Comparison of ENCODE assay signal across 11 cellular contexts in genomic region chr19:10087296-10088061, GRCh38. TPM values are rescaled to one million over a fixed set of nuclear protein-coding genes. Genes with fewer than 3 reads are reported as not detected.
DNase-seq lines count a peak whose midpoint lies in the region; ATAC-seq and TF ChIP-seq lines count a peak whose summit lies in the region.
"Had no signal": no experiment of that assay in that cellular context is flagged by ENCODE, and none has a peak within 500 bp of the region (broad histone marks: within the 10 kb centered on the region; RNA-seq: fewer than 3 reads in every experiment).

No MANE protein-coding gene starts in this region.

- TF ChIP-seq EP300 in stomach (IDR thresholded peaks at IDR 0.05): no peak

- TF ChIP-seq POLR2A in stomach (IDR thresholded peaks at IDR 0.05): no peak

- WGBS in stomach, 5 donors: 87 to 89% (median 88%) methylated on average over 15 to 18 of the region's 18 CpGs

- no peaks in the 10 kb centered on the region for H3K27me3 Mint-ChIP-seq in activated CD4-positive, alpha-beta T cell treated with anti-CD3 and anti-CD28 coated beads, Interleukin-2, amount 10 ng/mL, durations not matched to agents 24 days and 14 days
- H3K27me3 Mint-ChIP-seq in activated CD4-positive, alpha-beta memory T cell treated with anti-CD3 and anti-CD28 coated beads, Interleukin-2, amount 10 ng/mL, durations not matched to agents 7 days and 5 days: no peaks in the 10 kb centered on the region

- peak overlapping the region; percentile 91 for H3K4me3 Mint-ChIP-seq in activated CD4-positive, alpha-beta T cell treated with anti-CD3 and anti-CD28 coated beads, Interleukin-2, amount 10 ng/mL, durations not matched to agents 24 days and 14 days
- peak overlapping the region; percentile 85 for H3K4me3 Mint-ChIP-seq in activated CD4-positive, alpha-beta memory T cell treated with anti-CD3 and anti-CD28 coated beads, Interleukin-2, amount 10 ng/mL, durations not matched to agents 7 days and 5 days

- H3K9me3 ChIP-seq in stomach: no peaks in the 10 kb centered on the region

- peaks cover 14% of the 10 kb centered on the region for H3K4me1 Mint-ChIP-seq in activated CD4-positive, alpha-beta T cell treated with anti-CD3 and anti-CD28 coated beads, Interleukin-2, amount 10 ng/mL, durations not matched to agents 24 days and 14 days
- peaks cover 27% of the 10 kb centered on the region for H3K4me1 Mint-ChIP-seq in activated CD4-positive, alpha-beta memory T cell treated with anti-CD3 and anti-CD28 coated beads, Interleukin-2, amount 10 ng/mL, durations not matched to agents 7 days and 5 days

- H3K36me3 Mint-ChIP-seq in activated CD4-positive, alpha-beta T cell treated with anti-CD3 and anti-CD28 coated beads, Interleukin-2, amount 10 ng/mL, durations not matched to agents 24 days and 14 days (ENCODE audit: low read depth): peaks cover 35% of the 10 kb centered on the region
- peaks cover 38% of the 10 kb centered on the region for H3K36me3 Mint-ChIP-seq in activated CD4-positive, alpha-beta memory T cell treated with anti-CD3 and anti-CD28 coated beads, Interleukin-2, amount 10 ng/mL, durations not matched to agents 7 days and 5 days (ENCODE audit: low read depth)

- no peaks in the 10 kb centered on the region for H3K27me3 ChIP-seq in stomach

- DNase-seq in activated CD4-positive, alpha-beta T cell treated with anti-CD3 and anti-CD28 coated beads, Interleukin-2, amount 10 ng/mL, durations not matched to agents 24 days and 14 days: no peak
- DNase-seq in activated CD4-positive, alpha-beta T cell treated with anti-CD3 and anti-CD28 coated beads for 1 hour: no peak
- DNase-seq in activated CD4-positive, alpha-beta memory T cell treated with anti-CD3 and anti-CD28 coated beads, Interleukin-2, amount 10 ng/mL, durations not matched to agents 7 days and 5 days: no peak
- DNase-seq in stomach (no peak), HuH-7.5 (ENCODE audit: low spot score) (no peak), DMS 273 (lab: John Stamatoyannopoulos, UW; ENCODE audit: unreplicated experiment) (no peak)
- DNase-seq: ACHN; activated CD4-positive, CD25-positive, alpha-beta regulatory T cell treated with anti-CD3 and anti-CD28 coated beads, Interleukin-2, amount 50 U/mL, for 72 hours; KG1 had no signal

- peak overlapping the region; percentile 78 for H3K4me3 ChIP-seq in iPS-11a (ENCODE audit: low read depth, low read length)
- peak overlapping the region; percentile 94 to 99 (median 96) for H3K4me3 ChIP-seq in stomach

- peak overlapping the region; percentile 89 to 95 (median 92) for H3K27ac ChIP-seq in stomach

- H3K36me3 ChIP-seq in stomach: peaks cover 12 to 40% (median 37%) of the 10 kb centered on the region in 4 donors

- no peak for TF ChIP-seq CTCF in stomach (IDR thresholded peaks at IDR 0.05)

- ATAC-seq in HG03097 (IDR thresholded peaks at IDR 0.05; ENCODE audit: low FRiP score, unreplicated experiment): no peak

- H3K27ac Mint-ChIP-seq in activated CD4-positive, alpha-beta T cell treated with anti-CD3 and anti-CD28 coated beads, Interleukin-2, amount 10 ng/mL, durations not matched to agents 24 days and 14 days: peak overlapping the region; percentile 79
- peak overlapping the region; percentile 74 for H3K27ac Mint-ChIP-seq in activated CD4-positive, alpha-beta memory T cell treated with anti-CD3 and anti-CD28 coated beads, Interleukin-2, amount 10 ng/mL, durations not matched to agents 7 days and 5 days

- peaks cover 0 to 21% (median 17%) of the 10 kb centered on the region in 4 donors for H3K4me1 ChIP-seq in stomach

- POLR2A ChIA-PET in activated CD4-positive, alpha-beta memory T cell treated with anti-CD3 and anti-CD28 coated beads, Interleukin-2, amount 10 ng/mL, durations not matched to agents 7 days and 5 days (lab: Charles Lee): interaction anchor here (4.6 kb wide), 1 partner anchor 8 kb away, joined by 21 read pairs; no protein-coding TSS in a partner anchor

- intact Hi-C loops in activated CD4-positive, alpha-beta T cell treated with anti-CD3 and anti-CD28 coated beads, Interleukin-2, amount 10 ng/mL, durations not matched to agents 24 days and 14 days (cut with micrococcal nuclease): loop anchor here (10.0 kb wide), 1 partner anchor 1253 kb away; the partner anchor contains the start of genes MBD3L1 and ZNF558
- intact Hi-C loops in stomach (cut with DNase I; ENCODE audit: low total_unique reads): no loop called here

- no peaks in the 10 kb centered on the region for H3K9me3 Mint-ChIP-seq in activated CD4-positive, alpha-beta T cell treated with anti-CD3 and anti-CD28 coated beads, Interleukin-2, amount 10 ng/mL, durations not matched to agents 24 days and 14 days
- no peaks in the 10 kb centered on the region for H3K9me3 Mint-ChIP-seq in activated CD4-positive, alpha-beta memory T cell treated with anti-CD3 and anti-CD28 coated beads, Interleukin-2, amount 10 ng/mL, durations not matched to agents 7 days and 5 days

- CTCF ChIA-PET in activated CD4-positive, alpha-beta memory T cell treated with anti-CD3 and anti-CD28 coated beads, Interleukin-2, amount 10 ng/mL, durations not matched to agents 7 days and 5 days (lab: Charles Lee): interaction anchor here (0.7 kb wide), 1 partner anchor 321 kb away, joined by 3 read pairs; no protein-coding TSS in a partner anchor

RNA-seq across cellular contexts. Expression of gene SHFL, which starts 1.4 kb away (rescaled TPM):
- total RNA-seq in activated CD4-positive, alpha-beta T cell treated with anti-CD3 and anti-CD28 coated beads, Interleukin-2, amount 10 ng/mL, durations not matched to agents 24 days and 14 days: 56.0 and 60.5 TPM in 2 replicates
- 100 to 1,000 TPM; 103 to 108 TPM for total RNA-seq in activated CD4-positive, alpha-beta memory T cell treated with anti-CD3 and anti-CD28 coated beads, Interleukin-2, amount 10 ng/mL, durations not matched to agents 7 days and 5 days
- total RNA-seq in stomach: 10 to 100 TPM in 4 of 5 donors, 1 to 10 TPM in 1; 7.0 to 62.0 (median 21.4) TPM
- polyA plus RNA-seq in stomach: 10 to 100 TPM; 25.3 to 34.1 (median 25.7) TPM

RNA-seq across cellular contexts. Expression of gene ANGPTL6, which starts 15.0 kb away (rescaled TPM):
- total RNA-seq in activated CD4-positive, alpha-beta T cell treated with anti-CD3 and anti-CD28 coated beads, Interleukin-2, amount 10 ng/mL, durations not matched to agents 24 days and 14 days: 9.9 and 11.4 TPM in 2 replicates
- 1 to 10 TPM; 2.4 TPM for total RNA-seq in activated CD4-positive, alpha-beta memory T cell treated with anti-CD3 and anti-CD28 coated beads, Interleukin-2, amount 10 ng/mL, durations not matched to agents 7 days and 5 days
- 1 to 10 TPM in 2 of 5 donors, not detected in 3; 5.1 to 5.2 TPM for total RNA-seq in stomach
- polyA plus RNA-seq in stomach: 1 to 10 TPM in 1 of 3 donors, under 1 TPM in 2; 0.68 to 2.3 (median 0.75) TPM

RNA-seq across cellular contexts. Expression of gene PPAN, which starts 18.7 kb away (rescaled TPM):
- total RNA-seq in activated CD4-positive, alpha-beta T cell treated with anti-CD3 and anti-CD28 coated beads, Interleukin-2, amount 10 ng/mL, durations not matched to agents 24 days and 14 days: 222 and 232 TPM in 2 replicates
- 10 to 100 TPM; 74.3 to 75.6 TPM for total RNA-seq in activated CD4-positive, alpha-beta memory T cell treated with anti-CD3 and anti-CD28 coated beads, Interleukin-2, amount 10 ng/mL, durations not matched to agents 7 days and 5 days
- 10 to 100 TPM in 4 of 5 donors, 1 to 10 TPM in 1; 1.2 to 39.7 (median 20.4) TPM for total RNA-seq in stomach
- polyA plus RNA-seq in stomach: 10 to 100 TPM; 33.8 to 52.3 (median 41.4) TPM

RNA-seq across cellular contexts. Expression of gene P2RY11, which starts 24.0 kb away (rescaled TPM):
- total RNA-seq in activated CD4-positive, alpha-beta T cell treated with anti-CD3 and anti-CD28 coated beads, Interleukin-2, amount 10 ng/mL, durations not matched to agents 24 days and 14 days: 61.1 and 62.5 TPM in 2 replicates
- total RNA-seq in activated CD4-positive, alpha-beta memory T cell treated with anti-CD3 and anti-CD28 coated beads, Interleukin-2, amount 10 ng/mL, durations not matched to agents 7 days and 5 days: 10 to 100 TPM; 33.2 to 33.5 TPM
- 10 to 100 TPM in 2 of 5 donors, 1 to 10 TPM in 3; 1.8 to 24.8 (median 3.2) TPM for total RNA-seq in stomach
- polyA plus RNA-seq in stomach: 1 to 10 TPM; 4.9 to 7.8 (median 5.1) TPM

RNA-seq across cellular contexts. Expression of gene EIF3G, which starts 32.2 kb away (rescaled TPM):
- 335 and 341 TPM in 2 replicates for total RNA-seq in activated CD4-positive, alpha-beta T cell treated with anti-CD3 and anti-CD28 coated beads, Interleukin-2, amount 10 ng/mL, durations not matched to agents 24 days and 14 days
- total RNA-seq in activated CD4-positive, alpha-beta memory T cell treated with anti-CD3 and anti-CD28 coated beads, Interleukin-2, amount 10 ng/mL, durations not matched to agents 7 days and 5 days: 100 to 1,000 TPM; 202 to 203 TPM
- 100 to 1,000 TPM; 144 to 324 (median 252) TPM for total RNA-seq in stomach
- polyA plus RNA-seq in stomach: 100 to 1,000 TPM; 206 to 324 (median 225) TPM
